In genomic region chr2:199310654-199311275, GRCh38 we compare ENCODE assay signal across 18 cellular contexts.
DNase-seq lines count a peak whose midpoint lies in the region; ATAC-seq, FAIRE-seq and TF ChIP-seq lines count a peak whose summit lies in the region.
"Had no signal": no experiment of that assay in that cellular context is flagged by ENCODE, and none has a peak within 500 bp of the region (broad histone marks: within the 10 kb centered on the region; RNA-seq: fewer than 3 reads in every experiment).

No MANE protein-coding gene starts in this region.

- H3K9me3 Mint-ChIP-seq in brain = no peaks in the 10 kb centered on the region
- H3K9me3 Mint-ChIP-seq: dendritic cell treated with granulocyte-macrophage colony-stimulating factor and Interleukin-4, amounts not matched to agents 40 ng/mL and 50 ng/mL, for 4 days had no signal

- TF ChIP-seq CTCF in brain (conservative IDR thresholded peaks at IDR 0.05) = no peak

- no peaks in the 10 kb centered on the region for H3K27me3 Mint-ChIP-seq in brain
- H3K27me3 Mint-ChIP-seq: dendritic cell treated with granulocyte-macrophage colony-stimulating factor and Interleukin-4, amounts not matched to agents 40 ng/mL and 50 ng/mL, for 4 days had no signal

- ATAC-seq in HG03045 (IDR thresholded peaks at IDR 0.05; ENCODE audit: unreplicated experiment) = no peak
- no peak for ATAC-seq in HG03432 (IDR thresholded peaks at IDR 0.05; ENCODE audit: unreplicated experiment)
- ATAC-seq: activated T-helper 17 cell treated with anti-CD3 and anti-CD28 coated beads, Interleukin-2, amount 50 U/mL, for 72 hours had no signal

- peak; percentile 51 for DNase-seq in DMS53 treated with DMSO at 0.1 percent for 48 hours (lab: John Stamatoyannopoulos, UW; ENCODE audit: unreplicated experiment)
- peak; percentile 88 for DNase-seq in NCI-H187 treated with DMSO at 0.1 percent for 48 hours (lab: John Stamatoyannopoulos, UW)
- peak; percentile 91 for DNase-seq in NCI-H510A treated with DMSO at 0.1 percent for 48 hours (lab: John Stamatoyannopoulos, UW)
- no peak for DNase-seq in HTR-8/SVneo (ENCODE audit: insufficient read length, low spot score)
- DNase-seq in stimulated activated CD4-positive, alpha-beta T cell treated with anti-CD3 and anti-CD28 coated beads, Interleukin-15, amount 100 ng/mL, for 24 hours = no peak
- DNase-seq: Calu3; erythroblast; GM23248; ovary; SIG-M5; stimulated activated CD4-positive, alpha-beta T cell treated with anti-CD3 and anti-CD28 coated beads, Interleukin-4, amount 100 ng/mL, for 24 hours; stimulated activated CD8-positive, alpha-beta memory T cell treated with anti-CD3 and anti-CD28 coated beads, Interleukin-4, amount 100 ng/mL, for 48 hours; testis had no signal

- peaks cover 47% of the 10 kb centered on the region for H3K4me1 Mint-ChIP-seq in brain
- H3K4me1 Mint-ChIP-seq: activated T-helper 17 cell treated with anti-CD3 and anti-CD28 coated beads, Interleukin-2, amount 50 U/mL, for 72 hours had no signal

- H3K4me3 Mint-ChIP-seq in brain = peak overlapping the region in 2 of 5 experiments; percentile 42 to 55
- H3K4me3 Mint-ChIP-seq: activated T-helper 17 cell treated with anti-CD3 and anti-CD28 coated beads, Interleukin-2, amount 50 U/mL, for 72 hours; dendritic cell treated with granulocyte-macrophage colony-stimulating factor and Interleukin-4, amounts not matched to agents 40 ng/mL and 50 ng/mL, for 4 days had no signal

- H3K27ac Mint-ChIP-seq in brain = peak overlapping the region in 4 of 5 experiments; percentile 42 to 82 (median 76)
- H3K27ac Mint-ChIP-seq: activated T-helper 17 cell treated with anti-CD3 and anti-CD28 coated beads, Interleukin-2, amount 50 U/mL, for 72 hours; dendritic cell treated with granulocyte-macrophage colony-stimulating factor and Interleukin-4, amounts not matched to agents 40 ng/mL and 50 ng/mL, for 4 days had no signal

- no peaks in the 10 kb centered on the region for H3K36me3 Mint-ChIP-seq in brain

- FAIRE-seq in HTR-8/SVneo (lab: Jason Lieb, UNC) = no peak

Comparison
In these comparisons a context has a peak if more than half of its experiments do, and no peak if none do; other contexts are left out.
1. DNase-seq: peak in DMS53 treated with DMSO at 0.1 percent for 48 hours (single experiment), NCI-H187 treated with DMSO at 0.1 percent for 48 hours (single experiment) and NCI-H510A treated with DMSO at 0.1 percent for 48 hours (single experiment); none in HTR-8/SVneo (single experiment) and stimulated activated CD4-positive, alpha-beta T cell treated with anti-CD3 and anti-CD28 coated beads, Interleukin-15, amount 100 ng/mL, for 24 hours (single experiment).